Comparison of ENCODE assay signal across 15 cellular contexts in genomic region chr3:149386299-149386606, GRCh38. TPM values are rescaled to one million over a fixed set of nuclear protein-coding genes. Genes with fewer than 3 reads are reported as not detected.
DNase-seq lines count a peak whose midpoint lies in the region; ATAC-seq and TF ChIP-seq lines count a peak whose summit lies in the region.
"Had no signal": no experiment of that assay in that cellular context is flagged by ENCODE, and none has a peak within 500 bp of the region (broad histone marks: within the 10 kb centered on the region; RNA-seq: fewer than 3 reads in every experiment).

No MANE protein-coding gene starts in this region.

- H3K36me3 Mint-ChIP-seq in endothelial cell (ENCODE audit: low read depth, unreplicated experiment) (peaks cover 7% of the 10 kb centered on the region), nephron progenitor cell (ENCODE audit: low read depth) (peaks cover 5% of the 10 kb centered on the region)
- no peaks in the 10 kb centered on the region for H3K36me3 Mint-ChIP-seq in activated CD4-positive, alpha-beta memory T cell treated with anti-CD3 and anti-CD28 coated beads, Interleukin-2, amount 10 ng/mL, durations not matched to agents 7 days and 5 days (ENCODE audit: low read depth)
- no peaks in the 10 kb centered on the region for H3K36me3 Mint-ChIP-seq in activated naive CD8-positive, alpha-beta T cell treated with anti-CD3 and anti-CD28 coated beads, Interleukin-2, amount 50 U/mL, for 24 hours (ENCODE audit: low read depth)
- H3K36me3 Mint-ChIP-seq: activated naive CD4-positive, alpha-beta T cell treated with anti-CD3 and anti-CD28 coated beads, Interleukin-2, amount 10 ng/mL, durations not matched to agents 7 days and 5 days; CD4-positive, alpha-beta memory T cell; IgD-negative memory B cell; natural killer cell treated with Interleukin-12 subunit alpha and Interleukin-12 subunit beta and Interleukin-15 and Interleukin-18, amount 100 ng/mL, for 72 hours had no signal

- CTCF ChIA-PET in activated CD4-positive, alpha-beta memory T cell treated with anti-CD3 and anti-CD28 coated beads, Interleukin-2, amount 10 ng/mL, durations not matched to agents 7 days and 5 days (lab: Charles Lee), result no interaction called here

- TF ChIP-seq CTCF in Loucy (conservative IDR thresholded peaks at IDR 0.05; ENCODE audit: low read length) (no peak), endothelial cell (IDR thresholded peaks at IDR 0.05; ENCODE audit: unreplicated experiment) (no peak), nephron progenitor cell (IDR thresholded peaks at IDR 0.05) (no peak), tibial artery (IDR thresholded peaks at IDR 0.05) (no peak)

- H3K79me2 ChIP-seq in Loucy (ENCODE audit: insufficient read depth, low read length), result no peaks in the 10 kb centered on the region

- no peak for ATAC-seq in GM21825 (IDR thresholded peaks at IDR 0.05; ENCODE audit: unreplicated experiment)
- ATAC-seq in activated naive CD8-positive, alpha-beta T cell treated with anti-CD3 and anti-CD28 coated beads, Interleukin-2, amount 50 U/mL, for 24 hours, result no peak
- ATAC-seq: natural killer cell treated with Interleukin-12 subunit alpha and Interleukin-12 subunit beta and Interleukin-15 and Interleukin-18, amount 100 ng/mL, for 72 hours had no signal

- H3K27me3 Mint-ChIP-seq in endothelial cell (ENCODE audit: unreplicated experiment) (peaks cover 6% of the 10 kb centered on the region), nephron progenitor cell (ENCODE audit: low read depth, poor library complexity) (peaks cover 10% of the 10 kb centered on the region)
- peaks cover 8% of the 10 kb centered on the region for H3K27me3 Mint-ChIP-seq in activated CD4-positive, alpha-beta memory T cell treated with anti-CD3 and anti-CD28 coated beads, Interleukin-2, amount 10 ng/mL, durations not matched to agents 7 days and 5 days
- H3K27me3 Mint-ChIP-seq in activated naive CD8-positive, alpha-beta T cell treated with anti-CD3 and anti-CD28 coated beads, Interleukin-2, amount 50 U/mL, for 24 hours, result peaks cover 2% of the 10 kb centered on the region
- H3K27me3 Mint-ChIP-seq: natural killer cell treated with Interleukin-12 subunit alpha and Interleukin-12 subunit beta and Interleukin-15 and Interleukin-18, amount 100 ng/mL, for 72 hours had no signal

- H3K36me3 ChIP-seq in Loucy (ENCODE audit: insufficient read depth, low read length), result no peaks in the 10 kb centered on the region
- no peaks in the 10 kb centered on the region for H3K36me3 ChIP-seq in tibial artery

- POLR2A ChIA-PET in activated CD4-positive, alpha-beta memory T cell treated with anti-CD3 and anti-CD28 coated beads, Interleukin-2, amount 10 ng/mL, durations not matched to agents 7 days and 5 days (lab: Charles Lee), result no interaction called here

- DNase-seq in endothelial cell (ENCODE audit: low spot score) (no peak), nephron progenitor cell (no peak), tibial artery (no peak)
- no peak for DNase-seq in activated CD4-positive, alpha-beta memory T cell treated with anti-CD3 and anti-CD28 coated beads, Interleukin-2, amount 10 ng/mL, durations not matched to agents 7 days and 5 days
- DNase-seq in activated naive CD8-positive, alpha-beta T cell treated with anti-CD3 and anti-CD28 coated beads, Interleukin-2, amount 50 U/mL, for 24 hours, result no peak
- DNase-seq: activated CD8-positive, alpha-beta memory T cell treated with anti-CD3 and anti-CD28 coated beads for 24 hours; activated naive CD4-positive, alpha-beta T cell treated with anti-CD3 and anti-CD28 coated beads, Interleukin-2, amount 10 ng/mL, durations not matched to agents 7 days and 5 days; CD4-positive, alpha-beta memory T cell; GF-D8; NCI-H1417 treated with DMSO at 0.1 percent for 48 hours; NCI-H510A had no signal

- H3K9me3 Mint-ChIP-seq in endothelial cell (ENCODE audit: unreplicated experiment) (peaks cover 5% of the 10 kb centered on the region), nephron progenitor cell (peaks cover 10% of the 10 kb centered on the region)
- no peaks in the 10 kb centered on the region for H3K9me3 Mint-ChIP-seq in activated CD4-positive, alpha-beta memory T cell treated with anti-CD3 and anti-CD28 coated beads, Interleukin-2, amount 10 ng/mL, durations not matched to agents 7 days and 5 days
- no peaks in the 10 kb centered on the region for H3K9me3 Mint-ChIP-seq in activated naive CD8-positive, alpha-beta T cell treated with anti-CD3 and anti-CD28 coated beads, Interleukin-2, amount 50 U/mL, for 24 hours
- H3K9me3 Mint-ChIP-seq: activated naive CD4-positive, alpha-beta T cell treated with anti-CD3 and anti-CD28 coated beads, Interleukin-2, amount 10 ng/mL, durations not matched to agents 7 days and 5 days; natural killer cell treated with Interleukin-12 subunit alpha and Interleukin-12 subunit beta and Interleukin-15 and Interleukin-18, amount 100 ng/mL, for 72 hours had no signal

- H3K4me2 ChIP-seq in Loucy (ENCODE audit: low read depth, low read length, poor library complexity, severe bottlenecking), result no peak overlapping the region

- H3K9ac ChIP-seq in Loucy (ENCODE audit: low read depth, low read length, poor library complexity, severe bottlenecking), result no peak overlapping the region

- H3K9me2 ChIP-seq in Loucy (replicated peaks; ENCODE audit: low read depth, low read length), result no peaks in the 10 kb centered on the region

- intact Hi-C loops in tibial artery (cut with DNase I; ENCODE audit: low total_unique reads), result loop anchor here (10.0 kb wide), 1 partner anchor 269 kb away; the partner anchor contains the start of gene WWTR1

- H3K27ac Mint-ChIP-seq in endothelial cell (ENCODE audit: unreplicated experiment), result peak overlapping the region; percentile 88
- H3K27ac Mint-ChIP-seq in nephron progenitor cell, result peak overlapping the region; percentile 93
- H3K27ac Mint-ChIP-seq in activated CD4-positive, alpha-beta memory T cell treated with anti-CD3 and anti-CD28 coated beads, Interleukin-2, amount 10 ng/mL, durations not matched to agents 7 days and 5 days, result no peak overlapping the region
- no peak overlapping the region for H3K27ac Mint-ChIP-seq in activated naive CD8-positive, alpha-beta T cell treated with anti-CD3 and anti-CD28 coated beads, Interleukin-2, amount 50 U/mL, for 24 hours
- H3K27ac Mint-ChIP-seq: activated naive CD4-positive, alpha-beta T cell treated with anti-CD3 and anti-CD28 coated beads, Interleukin-2, amount 10 ng/mL, durations not matched to agents 7 days and 5 days; CD4-positive, alpha-beta memory T cell; IgD-negative memory B cell; natural killer cell treated with Interleukin-12 subunit alpha and Interleukin-12 subunit beta and Interleukin-15 and Interleukin-18, amount 100 ng/mL, for 72 hours had no signal

- H3K4me1 ChIP-seq in Loucy (ENCODE audit: insufficient read depth, low read length, poor library complexity, severe bottlenecking) (no peaks in the 10 kb centered on the region), tibial artery (peaks cover 0 to 46% (median 19%) of the 10 kb centered on the region in 4 donors)

- peak overlapping the region; percentile 23 to 25 for H3K27ac ChIP-seq in tibial artery

- no peaks in the 10 kb centered on the region for H3K27me3 ChIP-seq in Loucy (ENCODE audit: insufficient read depth, low read length, poor library complexity, severe bottlenecking)
- no peaks in the 10 kb centered on the region for H3K27me3 ChIP-seq in tibial artery

- H3F3A ChIP-seq in Loucy (ENCODE audit: low read depth), result no peaks in the 10 kb centered on the region

- H4K20me1 ChIP-seq in Loucy (ENCODE audit: insufficient read depth, low read length, poor library complexity, severe bottlenecking), result no peaks in the 10 kb centered on the region

- H3K4me1 Mint-ChIP-seq in endothelial cell (ENCODE audit: unreplicated experiment) (peaks cover 16% of the 10 kb centered on the region), nephron progenitor cell (peaks cover 37% of the 10 kb centered on the region)
- no peaks in the 10 kb centered on the region for H3K4me1 Mint-ChIP-seq in activated CD4-positive, alpha-beta memory T cell treated with anti-CD3 and anti-CD28 coated beads, Interleukin-2, amount 10 ng/mL, durations not matched to agents 7 days and 5 days
- no peaks in the 10 kb centered on the region for H3K4me1 Mint-ChIP-seq in activated naive CD8-positive, alpha-beta T cell treated with anti-CD3 and anti-CD28 coated beads, Interleukin-2, amount 50 U/mL, for 24 hours
- H3K4me1 Mint-ChIP-seq: activated naive CD4-positive, alpha-beta T cell treated with anti-CD3 and anti-CD28 coated beads, Interleukin-2, amount 10 ng/mL, durations not matched to agents 7 days and 5 days; IgD-negative memory B cell had no signal

- H3K4me3 Mint-ChIP-seq in endothelial cell (ENCODE audit: unreplicated experiment) (no peak overlapping the region), nephron progenitor cell (no peak overlapping the region)
- no peak overlapping the region for H3K4me3 Mint-ChIP-seq in activated CD4-positive, alpha-beta memory T cell treated with anti-CD3 and anti-CD28 coated beads, Interleukin-2, amount 10 ng/mL, durations not matched to agents 7 days and 5 days
- H3K4me3 Mint-ChIP-seq in activated naive CD8-positive, alpha-beta T cell treated with anti-CD3 and anti-CD28 coated beads, Interleukin-2, amount 50 U/mL, for 24 hours, result no peak overlapping the region
- H3K4me3 Mint-ChIP-seq: activated naive CD4-positive, alpha-beta T cell treated with anti-CD3 and anti-CD28 coated beads, Interleukin-2, amount 10 ng/mL, durations not matched to agents 7 days and 5 days; CD4-positive, alpha-beta memory T cell; IgD-negative memory B cell; natural killer cell treated with Interleukin-12 subunit alpha and Interleukin-12 subunit beta and Interleukin-15 and Interleukin-18, amount 100 ng/mL, for 72 hours had no signal

- 0 out of 2 replicates have a peak overlapping the region, but pooled peaks have one; percentile 6 for H2AFZ ChIP-seq in Loucy (ENCODE audit: low read length)

- H3K4me3 ChIP-seq in Loucy (ENCODE audit: low read length, poor library complexity, severe bottlenecking) (no peak overlapping the region), tibial artery (no peak overlapping the region)

- no peaks in the 10 kb centered on the region for H3K9me3 ChIP-seq in Loucy (ENCODE audit: insufficient read depth, low read depth, low read length)
- no peaks in the 10 kb centered on the region for H3K9me3 ChIP-seq in tibial artery

RNA-seq across cellular contexts. Expression of gene TM4SF1, which starts 8.8 kb away (rescaled TPM):
- total RNA-seq in endothelial cell (ENCODE audit: unreplicated experiment), result 0.97 TPM
- total RNA-seq in activated CD4-positive, alpha-beta memory T cell treated with anti-CD3 and anti-CD28 coated beads, Interleukin-2, amount 10 ng/mL, durations not matched to agents 7 days and 5 days, result not detected
- total RNA-seq: CD4-positive, alpha-beta memory T cell; natural killer cell treated with Interleukin-12 subunit alpha and Interleukin-12 subunit beta and Interleukin-15 and Interleukin-18, amount 100 ng/mL, for 72 hours had no signal

RNA-seq across cellular contexts. Expression of gene TM4SF18, which starts 52.8 kb away (rescaled TPM):
- 57.4 TPM for total RNA-seq in endothelial cell (ENCODE audit: unreplicated experiment)
- total RNA-seq in activated CD4-positive, alpha-beta memory T cell treated with anti-CD3 and anti-CD28 coated beads, Interleukin-2, amount 10 ng/mL, durations not matched to agents 7 days and 5 days, result not detected
- total RNA-seq: CD4-positive, alpha-beta memory T cell; natural killer cell treated with Interleukin-12 subunit alpha and Interleukin-12 subunit beta and Interleukin-15 and Interleukin-18, amount 100 ng/mL, for 72 hours had no signal

Comparison
In these comparisons a context has a peak if more than half of its experiments do, and no peak if none do; other contexts are left out.
1. H3K27ac Mint-ChIP-seq: peak in endothelial cell (single experiment) and nephron progenitor cell (single experiment); none in activated CD4-positive, alpha-beta memory T cell treated with anti-CD3 and anti-CD28 coated beads, Interleukin-2, amount 10 ng/mL, durations not matched to agents 7 days and 5 days (single experiment) and activated naive CD8-positive, alpha-beta T cell treated with anti-CD3 and anti-CD28 coated beads, Interleukin-2, amount 50 U/mL, for 24 hours (single experiment).
2. RNA of gene TM4SF18, which starts 52.8 kb away (total RNA-seq): 57.4 TPM in endothelial cell (single experiment); not detected in activated CD4-positive, alpha-beta memory T cell treated with anti-CD3 and anti-CD28 coated beads, Interleukin-2, amount 10 ng/mL, durations not matched to agents 7 days and 5 days; every median in the first group is over 10 times any median in the second.